In genomic region chr13:41011382-41011956, GRCh38 we compare ENCODE assay signal across 17 cellular contexts. TPM values are rescaled to one million over a fixed set of nuclear protein-coding genes. Genes with fewer than 3 reads are reported as not detected.
DNase-seq lines count a peak whose midpoint lies in the region; ATAC-seq and TF ChIP-seq lines count a peak whose summit lies in the region.
"Had no signal": no experiment of that assay in that cellular context is flagged by ENCODE, and none has a peak within 500 bp of the region (broad histone marks: within the 10 kb centered on the region; RNA-seq: fewer than 3 reads in every experiment).

No MANE protein-coding gene starts in this region.

- H3K36me3 Mint-ChIP-seq in activated CD4-positive, alpha-beta T cell treated with anti-CD3 and anti-CD28 coated beads for 36 hours (ENCODE audit: low read depth) = peaks cover 34% of the 10 kb centered on the region
- peaks cover 46% of the 10 kb centered on the region for H3K36me3 Mint-ChIP-seq in activated T-helper 2 cell treated with anti-CD3 and anti-CD28 coated beads, Interferon-gamma antibody, Interleukin-2, Interleukin-4, amounts not matched to agents 10 μg/mL and 5 μg/mL and 100 μg/mL, durations not matched to agents 14 hours and 24 hours and 36 hours (ENCODE audit: low read depth)
- H3K36me3 Mint-ChIP-seq in naive thymus-derived CD4-positive, alpha-beta T cell = peaks cover 0 to 35% (median 14%) of the 10 kb centered on the region in 5 donors
- H3K36me3 Mint-ChIP-seq: WTC11 had no signal

- no peaks in the 10 kb centered on the region for H3K27me3 Mint-ChIP-seq in activated CD4-positive, alpha-beta T cell treated with anti-CD3 and anti-CD28 coated beads for 36 hours
- no peaks in the 10 kb centered on the region for H3K27me3 Mint-ChIP-seq in activated T-helper 2 cell treated with anti-CD3 and anti-CD28 coated beads, Interferon-gamma antibody, Interleukin-2, Interleukin-4, amounts not matched to agents 10 μg/mL and 5 μg/mL and 100 μg/mL, durations not matched to agents 14 hours and 24 hours and 36 hours (ENCODE audit: low read depth)
- no peaks in the 10 kb centered on the region for H3K27me3 Mint-ChIP-seq in naive thymus-derived CD4-positive, alpha-beta T cell

- TF ChIP-seq CTCF in Peyer's patch (IDR thresholded peaks at IDR 0.05) = no peak

- H3K9me3 ChIP-seq in KOPT-K1 (ENCODE audit: insufficient read depth, low read length, poor library complexity, severe bottlenecking) = no peaks in the 10 kb centered on the region
- H3K9me3 ChIP-seq in naive thymus-derived CD4-positive, alpha-beta T cell (ENCODE audit: control insufficient read depth in 2 of 3, low read length in 3 of 3) = no peaks in the 10 kb centered on the region
- H3K9me3 ChIP-seq in Peyer's patch = no peaks in the 10 kb centered on the region
- H3K9me3 ChIP-seq: transverse colon had no signal

- H3K27ac Mint-ChIP-seq in activated CD4-positive, alpha-beta T cell treated with anti-CD3 and anti-CD28 coated beads for 36 hours = peak overlapping the region; percentile 37
- H3K27ac Mint-ChIP-seq in activated T-helper 2 cell treated with anti-CD3 and anti-CD28 coated beads, Interferon-gamma antibody, Interleukin-2, Interleukin-4, amounts not matched to agents 10 μg/mL and 5 μg/mL and 100 μg/mL, durations not matched to agents 14 hours and 24 hours and 36 hours = peak overlapping the region; percentile 49
- peak overlapping the region in 8 of 9 donors; percentile 29 to 85 (median 68) for H3K27ac Mint-ChIP-seq in naive thymus-derived CD4-positive, alpha-beta T cell
- H3K27ac Mint-ChIP-seq: WTC11 had no signal

- H3K36me3 ChIP-seq in KOPT-K1 (ENCODE audit: insufficient read depth, low read length) = peaks cover 22% of the 10 kb centered on the region
- no peaks in the 10 kb centered on the region for H3K36me3 ChIP-seq in naive thymus-derived CD4-positive, alpha-beta T cell (ENCODE audit: control insufficient read depth in 2 of 3, insufficient read depth in 3 of 3, low read length in 3 of 3)
- H3K36me3 ChIP-seq in Peyer's patch = no peaks in the 10 kb centered on the region
- H3K36me3 ChIP-seq: transverse colon had no signal

- peaks cover 40 to 60% of the 10 kb centered on the region in 2 donors for H3K4me1 ChIP-seq in naive thymus-derived CD4-positive, alpha-beta T cell (ENCODE audit: control insufficient read depth in 2 of 2, insufficient read depth in 2 of 2, low read length in 2 of 2)
- H3K4me1 ChIP-seq in Peyer's patch = peaks cover 0 to 55% (median 13%) of the 10 kb centered on the region in 4 donors

- no peaks in the 10 kb centered on the region for H3K9me3 Mint-ChIP-seq in activated CD4-positive, alpha-beta T cell treated with anti-CD3 and anti-CD28 coated beads for 36 hours (ENCODE audit: low read depth)
- no peaks in the 10 kb centered on the region for H3K9me3 Mint-ChIP-seq in activated T-helper 2 cell treated with anti-CD3 and anti-CD28 coated beads, Interferon-gamma antibody, Interleukin-2, Interleukin-4, amounts not matched to agents 10 μg/mL and 5 μg/mL and 100 μg/mL, durations not matched to agents 14 hours and 24 hours and 36 hours
- H3K9me3 Mint-ChIP-seq in naive thymus-derived CD4-positive, alpha-beta T cell = no peaks in the 10 kb centered on the region
- H3K9me3 Mint-ChIP-seq: WTC11 had no signal

- H3K4me3 ChIP-seq in naive thymus-derived CD4-positive, alpha-beta T cell (ENCODE audit: low read length) = no peak overlapping the region
- H3K4me3 ChIP-seq in Peyer's patch = no peak overlapping the region
- H3K4me3 ChIP-seq: smooth muscle cell, transverse colon had no signal

- H3K27ac ChIP-seq in KOPT-K1 (ENCODE audit: low read depth, low read length, poor library complexity, severe bottlenecking) = peak overlapping the region; percentile 46
- H3K27ac ChIP-seq in naive thymus-derived CD4-positive, alpha-beta T cell (ENCODE audit: low read depth, low read length) = peak overlapping the region; percentile 26
- H3K27ac ChIP-seq in Peyer's patch = no peak overlapping the region

- no peak for DNase-seq in activated CD4-positive, alpha-beta T cell treated with anti-CD3 and anti-CD28 coated beads for 36 hours
- no peak for DNase-seq in activated CD4-positive, alpha-beta T cell treated with anti-CD3 and anti-CD28 coated beads, Interleukin-2, amount 50 U/mL, for 4 hours
- no peak for DNase-seq in activated T-helper 2 cell treated with anti-CD3 and anti-CD28 coated beads, Interferon-gamma antibody, Interleukin-2, Interleukin-4, amounts not matched to agents 10 μg/mL and 5 μg/mL and 100 μg/mL, durations not matched to agents 14 hours and 24 hours and 36 hours (ENCODE audit: low spot score)
- no peak for DNase-seq in naive thymus-derived CD4-positive, alpha-beta T cell
- DNase-seq in Peyer's patch (no peak), NCI-H1436 treated with DMSO at 0.1 percent for 48 hours (lab: John Stamatoyannopoulos, UW) (no peak)
- DNase-seq: 8988T, H7, NCI-H1694 treated with DMSO at 0.1 percent for 48 hours, NCI-H446, SHP77, transverse colon had no signal

- TF ChIP-seq POLR2A in Peyer's patch (IDR thresholded peaks at IDR 0.05) = no peak

- peaks cover 68% of the 10 kb centered on the region for H3K4me1 Mint-ChIP-seq in activated CD4-positive, alpha-beta T cell treated with anti-CD3 and anti-CD28 coated beads for 36 hours
- peaks cover 62% of the 10 kb centered on the region for H3K4me1 Mint-ChIP-seq in activated T-helper 2 cell treated with anti-CD3 and anti-CD28 coated beads, Interferon-gamma antibody, Interleukin-2, Interleukin-4, amounts not matched to agents 10 μg/mL and 5 μg/mL and 100 μg/mL, durations not matched to agents 14 hours and 24 hours and 36 hours (ENCODE audit: low read depth)
- peaks cover 56 to 85% (median 79%) of the 10 kb centered on the region in 7 donors for H3K4me1 Mint-ChIP-seq in naive thymus-derived CD4-positive, alpha-beta T cell

- H3K4me3 Mint-ChIP-seq in activated CD4-positive, alpha-beta T cell treated with anti-CD3 and anti-CD28 coated beads for 36 hours = no peak overlapping the region
- H3K4me3 Mint-ChIP-seq in activated T-helper 2 cell treated with anti-CD3 and anti-CD28 coated beads, Interferon-gamma antibody, Interleukin-2, Interleukin-4, amounts not matched to agents 10 μg/mL and 5 μg/mL and 100 μg/mL, durations not matched to agents 14 hours and 24 hours and 36 hours (ENCODE audit: low read depth) = no peak overlapping the region
- peak overlapping the region; percentile 33 to 75 (median 61) for H3K4me3 Mint-ChIP-seq in naive thymus-derived CD4-positive, alpha-beta T cell
- H3K4me3 Mint-ChIP-seq: WTC11 had no signal

- no peaks in the 10 kb centered on the region for H3K27me3 ChIP-seq in naive thymus-derived CD4-positive, alpha-beta T cell (ENCODE audit: control insufficient read depth in 2 of 2, insufficient read depth in 2 of 2, low read length in 2 of 2)
- no peaks in the 10 kb centered on the region for H3K27me3 ChIP-seq in Peyer's patch
- H3K27me3 ChIP-seq: transverse colon had no signal

- POLR2A ChIA-PET in activated CD4-positive, alpha-beta T cell treated with anti-CD3 and anti-CD28 coated beads for 36 hours (lab: Charles Lee) = interaction anchor here (1.2 kb wide), 1 partner anchor 33 kb away, joined by 4 read pairs; no protein-coding TSS in a partner anchor
- POLR2A ChIA-PET in naive thymus-derived CD4-positive, alpha-beta T cell (lab: Charles Lee) = interaction anchor here (0.6 to 2.3 kb wide), 11 partner anchors 15 to 362 kb away, joined by 3 to 10 read pairs (median 4); no protein-coding TSS in a partner anchor

- CTCF ChIA-PET in activated CD4-positive, alpha-beta T cell treated with anti-CD3 and anti-CD28 coated beads for 36 hours (lab: Charles Lee) = interaction anchor here (0.6 to 4.7 kb wide), 8 partner anchors 8 to 221 kb away, joined by 3 to 24 read pairs (median 4); partner anchors contain the start of gene ELF1
- CTCF ChIA-PET in naive thymus-derived CD4-positive, alpha-beta T cell (lab: Charles Lee) = interaction anchor here (0.6 to 1.2 kb wide), 5 partner anchors 17 to 189 kb away, joined by 3 to 4 read pairs (median 3); no protein-coding TSS in a partner anchor

- intact Hi-C loops in activated CD4-positive, alpha-beta T cell treated with anti-CD3 and anti-CD28 coated beads for 36 hours (cut with DNase I, micrococcal nuclease) = no loop called here
- intact Hi-C loops in activated T-helper 2 cell treated with anti-CD3 and anti-CD28 coated beads, Interferon-gamma antibody, Interleukin-2, Interleukin-4, amounts not matched to agents 10 μg/mL and 5 μg/mL and 100 μg/mL, durations not matched to agents 14 hours and 24 hours and 36 hours (cut with micrococcal nuclease) = no loop called here
- intact Hi-C loops in naive thymus-derived CD4-positive, alpha-beta T cell (cut with micrococcal nuclease) = loop anchor here (10.0 kb wide), 1 partner anchor 347 kb away; the partner anchor contains the start of gene FOXO1 (in 2 of the 2)

- no peak for ATAC-seq in activated CD4-positive, alpha-beta T cell treated with anti-CD3 and anti-CD28 coated beads for 36 hours
- no peak for ATAC-seq in naive thymus-derived CD4-positive, alpha-beta T cell
- no peak for ATAC-seq in HG03097 (IDR thresholded peaks at IDR 0.05; ENCODE audit: low FRiP score, unreplicated experiment)
- ATAC-seq: esophagus mucosa, WTC11 had no signal

RNA-seq across cellular contexts. Expression of gene ELF1, which starts 7.6 kb away (rescaled TPM):
- 10 to 100 TPM; 75.2 to 87.0 TPM for total RNA-seq in activated CD4-positive, alpha-beta T cell treated with anti-CD3 and anti-CD28 coated beads for 36 hours
- total RNA-seq in activated T-helper 2 cell treated with anti-CD3 and anti-CD28 coated beads, Interferon-gamma antibody, Interleukin-2, Interleukin-4, amounts not matched to agents 10 μg/mL and 5 μg/mL and 100 μg/mL, durations not matched to agents 14 hours and 24 hours and 36 hours = 65.3 and 68.1 TPM in 2 replicates
- 100 to 1,000 TPM; 117 to 193 (median 180) TPM for total RNA-seq in naive thymus-derived CD4-positive, alpha-beta T cell
- polyA plus RNA-seq in naive thymus-derived CD4-positive, alpha-beta T cell = 100 to 1,000 TPM; 134 to 142 TPM
- total RNA-seq in Peyer's patch = 100 to 1,000 TPM in 2 of 4 donors, 10 to 100 TPM in 2; 77.7 to 145 (median 106) TPM

RNA-seq across cellular contexts. Expression of gene WBP4, which starts 49.8 kb away (rescaled TPM):
- total RNA-seq in activated CD4-positive, alpha-beta T cell treated with anti-CD3 and anti-CD28 coated beads for 36 hours = 10 to 100 TPM; 13.3 to 16.2 TPM
- total RNA-seq in activated T-helper 2 cell treated with anti-CD3 and anti-CD28 coated beads, Interferon-gamma antibody, Interleukin-2, Interleukin-4, amounts not matched to agents 10 μg/mL and 5 μg/mL and 100 μg/mL, durations not matched to agents 14 hours and 24 hours and 36 hours = 13.3 and 13.8 TPM in 2 replicates
- 1 to 10 TPM; 6.5 to 9.8 (median 8.6) TPM for total RNA-seq in naive thymus-derived CD4-positive, alpha-beta T cell
- 1 to 10 TPM; 2.8 to 4.8 TPM for polyA plus RNA-seq in naive thymus-derived CD4-positive, alpha-beta T cell
- 10 to 100 TPM in 1 of 4 donors, 1 to 10 TPM in 3; 8.4 to 13.2 (median 8.6) TPM for total RNA-seq in Peyer's patch

Comparison
In these comparisons a context has a peak if more than half of its experiments do, and no peak if none do; other contexts are left out.
1. H3K4me3 Mint-ChIP-seq: peak in naive thymus-derived CD4-positive, alpha-beta T cell (10 of 10); none in activated CD4-positive, alpha-beta T cell treated with anti-CD3 and anti-CD28 coated beads for 36 hours (single experiment) and activated T-helper 2 cell treated with anti-CD3 and anti-CD28 coated beads, Interferon-gamma antibody, Interleukin-2, Interleukin-4, amounts not matched to agents 10 μg/mL and 5 μg/mL and 100 μg/mL, durations not matched to agents 14 hours and 24 hours and 36 hours (single experiment).
2. H3K27ac ChIP-seq: peak in KOPT-K1 (single experiment) and naive thymus-derived CD4-positive, alpha-beta T cell (single experiment); none in Peyer's patch (0 of 4).
3. intact Hi-C loops: an anchor here in naive thymus-derived CD4-positive, alpha-beta T cell (10.0 kb wide); none called in activated CD4-positive, alpha-beta T cell treated with anti-CD3 and anti-CD28 coated beads for 36 hours and activated T-helper 2 cell treated with anti-CD3 and anti-CD28 coated beads, Interferon-gamma antibody, Interleukin-2, Interleukin-4, amounts not matched to agents 10 μg/mL and 5 μg/mL and 100 μg/mL, durations not matched to agents 14 hours and 24 hours and 36 hours.
4. Peak in every context shown above with its lines, with median percentiles within 50 percentile points of each other: H3K27ac Mint-ChIP-seq.